Comparison of ENCODE assay signal across 8 cellular contexts in genomic region chr2:156437272-156437671, GRCh38. TPM values are rescaled to one million over a fixed set of nuclear protein-coding genes. Genes with fewer than 3 reads are reported as not detected.
DNase-seq lines count a peak whose midpoint lies in the region; ATAC-seq and TF ChIP-seq lines count a peak whose summit lies in the region.

No MANE protein-coding gene starts in this region.

- peak overlapping the region; percentile 88 for H3K4me3 Mint-ChIP-seq in WTC11
- H3K4me3 Mint-ChIP-seq in stimulated activated naive CD8-positive, alpha-beta T cell treated with anti-CD3 and anti-CD28 coated beads, Interleukin-15, amount 100 ng/mL, for 72 hours, result peak overlapping the region; percentile 91 to 99

- H3K27me3 ChIP-seq in AG04450 (ENCODE audit: control insufficient read depth, insufficient read depth, low read length) (no peaks in the 10 kb centered on the region), right atrium auricular region (no peaks in the 10 kb centered on the region)

- H3K27ac ChIP-seq in AG04450 (ENCODE audit: low read depth, low read length) (no peak overlapping the region), right atrium auricular region (peak overlapping the region; percentile 96)

- POLR2A ChIA-PET in AG04450 (lab: Yijun Ruan, JAX), result interaction anchor here (1.5 kb wide), 1 partner anchor 103 kb away, joined by 5 read pairs; no protein-coding TSS in a partner anchor
- POLR2A ChIA-PET in WTC11 (lab: Charles Lee), result interaction anchor here (1.1 kb wide), 1 partner anchor 37 kb away, joined by 3 read pairs; no protein-coding TSS in a partner anchor

- H3K9me3 Mint-ChIP-seq in WTC11, result no peaks in the 10 kb centered on the region
- H3K9me3 Mint-ChIP-seq in stimulated activated naive CD8-positive, alpha-beta T cell treated with anti-CD3 and anti-CD28 coated beads, Interleukin-15, amount 100 ng/mL, for 72 hours, result no peaks in the 10 kb centered on the region

- H3K4me3 ChIP-seq in AG04450 (ENCODE audit: low read depth, low read length) (peak overlapping the region; percentile 76), right atrium auricular region (peak overlapping the region in 1 of 2 donors; percentile 53)

- no peaks in the 10 kb centered on the region for H3K27me3 Mint-ChIP-seq in WTC11 (ENCODE audit: low read depth)
- H3K27me3 Mint-ChIP-seq in stimulated activated naive CD8-positive, alpha-beta T cell treated with anti-CD3 and anti-CD28 coated beads, Interleukin-15, amount 100 ng/mL, for 72 hours, result no peaks in the 10 kb centered on the region

- H3K27ac Mint-ChIP-seq in WTC11, result no peak overlapping the region
- peak overlapping the region; percentile 97 to 99 for H3K27ac Mint-ChIP-seq in stimulated activated naive CD8-positive, alpha-beta T cell treated with anti-CD3 and anti-CD28 coated beads, Interleukin-15, amount 100 ng/mL, for 72 hours

- peaks cover 40% of the 10 kb centered on the region for H3K4me1 Mint-ChIP-seq in WTC11
- peaks cover 48% of the 10 kb centered on the region for H3K4me1 Mint-ChIP-seq in stimulated activated naive CD8-positive, alpha-beta T cell treated with anti-CD3 and anti-CD28 coated beads, Interleukin-15, amount 100 ng/mL, for 72 hours

- TF ChIP-seq CTCF in AG04450 (IDR thresholded peaks at IDR 0.05; ENCODE audit: low read depth, low read length), result no peak
- no peak for TF ChIP-seq CTCF in WTC11 (IDR thresholded peaks at IDR 0.05)
- TF ChIP-seq CTCF in right atrium auricular region (IDR thresholded peaks at IDR 0.05), result no peak

- DNase-seq in AG04450 (ENCODE audit: low read depth, low spot score), result no peak
- no peak for DNase-seq in WTC11 (ENCODE audit: low spot score)
- DNase-seq in right atrium auricular region (ENCODE audit: low spot score), result peak; percentile 72
- DNase-seq in stimulated activated naive CD8-positive, alpha-beta T cell treated with anti-CD3 and anti-CD28 coated beads, Interleukin-15, amount 100 ng/mL, for 72 hours, result no peak
- DNase-seq in inferior parietal cortex (ENCODE audit: extremely low spot score), result no peak
- DNase-seq in GM19238 (ENCODE audit: insufficient read length, low spot score), result no peak

- peak; percentile 13 for ATAC-seq in HG03139 (IDR thresholded peaks at IDR 0.05; ENCODE audit: unreplicated experiment)
- ATAC-seq in WTC11, result no peak
- ATAC-seq in stimulated activated naive CD8-positive, alpha-beta T cell treated with anti-CD3 and anti-CD28 coated beads, Interleukin-15, amount 100 ng/mL, for 72 hours, result no peak

- H3K9me3 ChIP-seq in AG04450 (ENCODE audit: control insufficient read depth, insufficient read depth, low read length), result no peaks in the 10 kb centered on the region; the same call in 1 of the 2 replicates
- no peaks in the 10 kb centered on the region for H3K9me3 ChIP-seq in right atrium auricular region

- peaks cover 0 to 25% of the 10 kb centered on the region in 2 donors for H3K4me1 ChIP-seq in right atrium auricular region

- in situ Hi-C loops in GM18951 (cut with MboI; ENCODE audit: low sequenced_read_pairs, unreplicated experiment), result no loop called here

- CTCF ChIA-PET in AG04450 (lab: Charles Lee) (interaction anchor here (1.0 to 2.4 kb wide), 2 partner anchors 102 to 756 kb away, joined by 4 to 7 read pairs; no protein-coding TSS in a partner anchor), WTC11 (lab: Charles Lee) (interaction anchor here (0.8 kb wide), 1 partner anchor 103 kb away, joined by 4 read pairs; no protein-coding TSS in a partner anchor)

- TF ChIP-seq POLR2A in GM18951 (IDR thresholded peaks at IDR 0.05; ENCODE audit: extremely low read depth, insufficient read depth, insufficient read length), result peak; percentile 14

- H3K36me3 Mint-ChIP-seq in WTC11, result no peaks in the 10 kb centered on the region; the same call in 1 of the 2 replicates

- no peaks in the 10 kb centered on the region for H3K36me3 ChIP-seq in right atrium auricular region

TF ChIP-seq in WTC11, 78 proteins besides CTCF, POLR2A, EP300 and RAD21:
- TF ChIP-seq STAT6 (CRISPR knock-in tag; conservative IDR thresholded peaks at IDR 0.05; ENCODE audit: low read depth) (no peak), ELF4 (CRISPR knock-in tag; IDR thresholded peaks at IDR 0.05; ENCODE audit: low read depth) (no peak), JUN (CRISPR knock-in tag; IDR thresholded peaks at IDR 0.05) (no peak), TEAD4 (CRISPR knock-in tag; IDR thresholded peaks at IDR 0.05) (no peak), ZBTB43 (CRISPR knock-in tag; IDR thresholded peaks at IDR 0.05) (no peak), IRF1 (CRISPR knock-in tag; IDR thresholded peaks at IDR 0.05) (no peak), ZNF232 (CRISPR knock-in tag; IDR thresholded peaks at IDR 0.05) (no peak), ZBTB21 (CRISPR knock-in tag; IDR thresholded peaks at IDR 0.05; ENCODE audit: borderline replicate concordance) (no peak), IRF2 (CRISPR knock-in tag; IDR thresholded peaks at IDR 0.05; ENCODE audit: borderline replicate concordance, low read depth) (no peak)
TF ChIP-seq in WTC11: peak in this region for 0.

RNA-seq across cellular contexts. Expression of gene GPD2, which starts 1.1 kb away (rescaled TPM):
- polyA plus RNA-seq in AG04450 (2011; rRNA removed), result 20.2 and 20.7 TPM in 2 replicates
- 43.2 and 51.0 TPM in 2 replicates for polyA minus RNA-seq in AG04450 (2011; rRNA and poly(A)+ RNA removed)
- total RNA-seq in WTC11 (2021) (29.7 to 32.5 TPM (median 32.2 TPM) in 3 replicates), right atrium auricular region (10 to 100 TPM; 14.9 to 29.1 TPM)
